Comparison of ENCODE assay signal across 27 cellular contexts in genomic region chrX:148930330-148930729, GRCh38.
"Had no signal": no experiment of that assay in that cellular context is flagged by ENCODE, and none has a peak within 500 bp of the region (broad histone marks: within the 10 kb centered on the region; RNA-seq: fewer than 3 reads in every experiment).

No MANE protein-coding gene starts in this region.

- H3K36me3 Mint-ChIP-seq: mesothelial cell of epicardium, naive B cell, neural progenitor cell, type B pancreatic cell had no signal

- H3K4me3 Mint-ChIP-seq: dendritic cell treated with granulocyte-macrophage colony-stimulating factor and Interleukin-4, amounts not matched to agents 40 ng/mL and 50 ng/mL, for 4 days; endodermal cell; mesothelial cell of epicardium; naive B cell; nephron; neural progenitor cell; type B pancreatic cell had no signal

- H3K4me1 Mint-ChIP-seq: endodermal cell, mesothelial cell of epicardium, naive B cell, nephron, neural progenitor cell had no signal

- H3K27ac Mint-ChIP-seq: dendritic cell treated with granulocyte-macrophage colony-stimulating factor and Interleukin-4, amounts not matched to agents 40 ng/mL and 50 ng/mL, for 4 days; endodermal cell; mesothelial cell of epicardium; naive B cell; nephron; neural progenitor cell; progenitor cell of endocrine pancreas; type B pancreatic cell had no signal

- H3K9me3 Mint-ChIP-seq: dendritic cell treated with granulocyte-macrophage colony-stimulating factor and Interleukin-4, amounts not matched to agents 40 ng/mL and 50 ng/mL, for 4 days; neural progenitor cell; type B pancreatic cell had no signal

- H3K27ac ChIP-seq: esophagus squamous epithelium, gastrocnemius medialis, hepatocyte, neural progenitor cell, parathyroid adenoma, right lobe of liver, stomach, thyroid gland had no signal

- H3K4me3 ChIP-seq: esophagus squamous epithelium, gastrocnemius medialis, hepatocyte, lung, mucosa of descending colon, neural progenitor cell, right lobe of liver, stomach, thyroid gland had no signal

- H3K27me3 ChIP-seq: esophagus squamous epithelium, gastrocnemius medialis, hepatocyte, neural progenitor cell, right lobe of liver, stomach, thyroid gland had no signal

- H3K4me1 ChIP-seq: esophagus squamous epithelium, gastrocnemius medialis, neural progenitor cell, parathyroid adenoma, right lobe of liver, stomach, thyroid gland had no signal

- H3K36me3 ChIP-seq: esophagus squamous epithelium, gastrocnemius medialis, neural progenitor cell, right lobe of liver, stomach, thyroid gland had no signal

- H3K9me3 ChIP-seq: esophagus squamous epithelium, gastrocnemius medialis, mucosa of descending colon, right lobe of liver, stomach, thyroid gland had no signal

- DNase-seq: effector CD8-positive, alpha-beta T cell; endodermal cell; erythroblast; esophagus squamous epithelium; gastrocnemius medialis; head of caudate nucleus; kidney; mucosa of descending colon; naive B cell; right lobe of liver; small intestine; stimulated activated CD4-positive, alpha-beta T cell treated with anti-CD3 and anti-CD28 coated beads, Interleukin-12 subunit alpha, Interleukin-12 subunit beta, amount 100 ng/mL, for 4 hours; stimulated activated CD4-positive, alpha-beta T cell treated with anti-CD3 and anti-CD28 coated beads, Interleukin-1b, Interleukin-23, amount 100 ng/mL, for 48 hours; stimulated activated CD4-positive, alpha-beta T cell treated with anti-CD3 and anti-CD28 coated beads, Interleukin-4, amount 100 ng/mL, for 1 hour; stimulated activated CD8-positive, alpha-beta memory T cell treated with anti-CD3 and anti-CD28 coated beads, Interleukin-4, amount 100 ng/mL, for 48 hours; stimulated activated naive CD4-positive, alpha-beta T cell treated with Interleukin-2 at 50 U/mL for 16 hours; stomach; thyroid gland had no signal

- H3K27me3 Mint-ChIP-seq: dendritic cell treated with granulocyte-macrophage colony-stimulating factor and Interleukin-4, amounts not matched to agents 40 ng/mL and 50 ng/mL, for 4 days; naive B cell; progenitor cell of endocrine pancreas; type B pancreatic cell had no signal
